In the genomic region with DNA sequence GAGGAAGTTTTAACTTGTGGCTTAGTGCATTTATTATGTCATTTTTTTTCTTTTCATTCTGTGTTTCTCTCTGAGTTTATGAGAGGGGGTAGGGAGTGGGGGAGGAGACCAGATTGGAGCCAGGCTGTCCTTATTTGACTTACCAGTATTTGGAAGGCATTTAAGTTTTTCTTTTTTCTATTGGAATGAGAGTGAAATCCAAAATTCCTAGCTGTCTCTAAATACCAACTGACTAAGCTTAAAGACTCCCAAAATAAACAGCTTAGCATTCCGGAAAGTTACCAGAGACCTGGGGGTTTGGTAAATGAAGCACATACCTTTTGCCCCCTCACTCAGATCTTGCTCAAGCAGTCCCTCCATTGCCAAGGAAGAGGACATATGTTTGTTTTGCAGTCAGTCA, we compare ENCODE assay signal across 1 cellular context.
TF ChIP-seq lines count a peak whose summit lies in the region.

No MANE protein-coding gene starts in this region.

TF ChIP-seq in IMR-90, 13 proteins besides CTCF, POLR2A, EP300 and RAD21:
- TF ChIP-seq CEBPB (IDR thresholded peaks at IDR 0.05; ENCODE audit: low read depth, low read length) (peak; percentile 67), MXI1 (IDR thresholded peaks at IDR 0.05; ENCODE audit: borderline replicate concordance, low read depth, low read length) (no peak), RFX5 (IDR thresholded peaks at IDR 0.05; ENCODE audit: low read depth, low read length) (no peak)
TF ChIP-seq in IMR-90: peak in this region for 1.
